ENCODE assay signal across 12 cellular contexts in the genomic region with DNA sequence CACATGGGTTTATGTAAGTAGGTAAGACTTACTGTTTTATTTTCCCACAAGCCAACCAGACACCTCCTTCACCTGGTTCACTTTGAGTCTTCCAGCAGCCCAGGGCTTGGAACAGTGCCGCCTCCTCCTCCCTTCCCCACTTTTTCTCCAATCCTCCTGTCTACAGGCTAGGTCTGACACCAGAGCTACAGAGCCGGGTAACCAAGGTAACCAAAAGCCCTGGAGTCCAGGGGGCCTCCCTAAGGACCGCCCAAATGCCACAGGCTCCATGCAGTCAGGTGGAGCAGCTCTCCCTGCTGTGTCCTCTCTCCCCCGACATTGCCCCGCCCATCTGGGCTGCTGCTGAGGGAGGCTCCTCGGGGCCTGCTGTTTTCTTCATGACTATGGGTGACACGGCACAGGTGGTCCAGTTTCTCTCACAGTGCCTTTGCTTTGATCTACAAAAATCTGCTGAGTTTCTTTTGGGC.
DNase-seq lines count a peak whose midpoint lies in the region; ATAC-seq, FAIRE-seq and TF ChIP-seq lines count a peak whose summit lies in the region.
"Had no signal": no experiment of that assay in that cellular context is flagged by ENCODE, and none has a peak within 500 bp of the region (broad histone marks: within the 10 kb centered on the region; RNA-seq: fewer than 3 reads in every experiment).

No MANE protein-coding gene starts in this region.

- no peak for TF ChIP-seq POLR2A in vagina (IDR thresholded peaks at IDR 0.05)

- no peaks in the 10 kb centered on the region for H3K9me3 Mint-ChIP-seq in activated T-cell treated with anti-CD3 and anti-CD28 coated beads, Interleukin-2, amount 50 U/mL, for 24 hours

- H3K27me3 ChIP-seq in DND-41 (ENCODE audit: insufficient read depth, low read length, poor library complexity), result no peaks in the 10 kb centered on the region
- no peaks in the 10 kb centered on the region for H3K27me3 ChIP-seq in WERI-Rb-1 (ENCODE audit: insufficient read depth, low read depth, severe bottlenecking)
- no peaks in the 10 kb centered on the region for H3K27me3 ChIP-seq in vagina

- no peaks in the 10 kb centered on the region for H3K79me2 ChIP-seq in DND-41 (ENCODE audit: insufficient read depth, low read length)

- H2AFZ ChIP-seq in DND-41 (ENCODE audit: low read depth, low read length), result no peak overlapping the region

- H3K4me2 ChIP-seq in DND-41 (ENCODE audit: insufficient read depth, low read length), result no peak overlapping the region

- H3K27ac Mint-ChIP-seq in activated T-cell treated with anti-CD3 and anti-CD28 coated beads, Interleukin-2, amount 50 U/mL, for 24 hours, result no peak overlapping the region
- H3K27ac Mint-ChIP-seq: CD14-positive monocyte had no signal

- H3K4me3 ChIP-seq in DND-41 (ENCODE audit: low read depth in 1 of 2, low read length in 2 of 2) (no peak overlapping the region), WERI-Rb-1 (ENCODE audit: low read depth, low read length) (no peak overlapping the region), vagina (no peak overlapping the region)

- no peaks in the 10 kb centered on the region for H3K36me3 ChIP-seq in DND-41 (ENCODE audit: insufficient read depth, low read length)
- no peaks in the 10 kb centered on the region for H3K36me3 ChIP-seq in WERI-Rb-1
- H3K36me3 ChIP-seq in vagina, result no peaks in the 10 kb centered on the region

- H3K36me3 Mint-ChIP-seq in activated T-cell treated with anti-CD3 and anti-CD28 coated beads, Interleukin-2, amount 50 U/mL, for 24 hours (ENCODE audit: low read depth), result no peaks in the 10 kb centered on the region
- H3K36me3 Mint-ChIP-seq: CD14-positive monocyte had no signal

- intact Hi-C loops in vagina (cut with DNase I), result no loop called here

- no peaks in the 10 kb centered on the region for H4K20me1 ChIP-seq in DND-41 (ENCODE audit: insufficient read depth, low read length)

- no peak overlapping the region for H3K4me3 Mint-ChIP-seq in activated T-cell treated with anti-CD3 and anti-CD28 coated beads, Interleukin-2, amount 50 U/mL, for 24 hours
- H3K4me3 Mint-ChIP-seq: CD14-positive monocyte had no signal

- DNase-seq in DND-41 (peak; percentile 52), NCI-H1105 treated with DMSO at 0.1 percent for 48 hours (lab: John Stamatoyannopoulos, UW) (peak; percentile 19), WERI-Rb-1 (peak; percentile 87), left kidney (ENCODE audit: low read depth, low spot score) (peak; percentile 99), vagina (ENCODE audit: extremely low spot score in 2 of 2) (no peak), D721Med (ENCODE audit: insufficient read length, low spot score) (no peak)
- no peak for DNase-seq in activated T-cell treated with anti-CD3 and anti-CD28 coated beads, Interleukin-2, amount 50 U/mL, for 24 hours
- DNase-seq: activated T-cell treated with anti-CD3 and anti-CD28 coated beads for 4 hours, small intestine had no signal

- peak; percentile 72 for ATAC-seq in DND-41 (ENCODE audit: insufficient read depth, low read depth)
- ATAC-seq in GM19328 (IDR thresholded peaks at IDR 0.05; ENCODE audit: unreplicated experiment), result no peak

- H3K27ac ChIP-seq in DND-41 (ENCODE audit: low read length), result no peak overlapping the region
- H3K27ac ChIP-seq in WERI-Rb-1, result peak overlapping the region; percentile 93
- no peak overlapping the region for H3K27ac ChIP-seq in vagina

- H3K9me3 ChIP-seq in DND-41 (ENCODE audit: insufficient read depth, low read length, severe bottlenecking) (no peaks in the 10 kb centered on the region), WERI-Rb-1 (ENCODE audit: severe bottlenecking) (no peaks in the 10 kb centered on the region), vagina (no peaks in the 10 kb centered on the region)

- H3K9ac ChIP-seq in DND-41 (ENCODE audit: low read depth, low read length), result no peak overlapping the region

- H3K27me3 Mint-ChIP-seq in activated T-cell treated with anti-CD3 and anti-CD28 coated beads, Interleukin-2, amount 50 U/mL, for 24 hours, result no peaks in the 10 kb centered on the region

- H3K4me1 ChIP-seq in DND-41 (ENCODE audit: insufficient read depth, low read length) (peaks cover 10% of the 10 kb centered on the region), vagina (no peaks in the 10 kb centered on the region)

- H3K4me1 Mint-ChIP-seq in activated T-cell treated with anti-CD3 and anti-CD28 coated beads, Interleukin-2, amount 50 U/mL, for 24 hours (ENCODE audit: low read depth), result no peaks in the 10 kb centered on the region
- H3K4me1 Mint-ChIP-seq: CD14-positive monocyte had no signal

- TF ChIP-seq CTCF in DND-41 (IDR thresholded peaks at IDR 0.05; ENCODE audit: borderline replicate concordance, extremely low read depth, low read length, poor library complexity, severe bottlenecking) (no peak), WERI-Rb-1 (IDR thresholded peaks at IDR 0.05; ENCODE audit: low read depth, low read length) (no peak), vagina (IDR thresholded peaks at IDR 0.05) (no peak), D721Med (IDR thresholded peaks at IDR 0.05; ENCODE audit: insufficient read depth, missing control alignments) (no peak)

- no peak for FAIRE-seq in D721Med (lab: Jason Lieb, UNC)
- FAIRE-seq: endothelial cell of umbilical vein, small intestine had no signal

Comparison
In these comparisons a context has a peak if more than half of its experiments do, and no peak if none do; other contexts are left out.
1. DNase-seq: peak in DND-41 (single experiment), NCI-H1105 treated with DMSO at 0.1 percent for 48 hours (single experiment), WERI-Rb-1 (single experiment) and left kidney (single experiment); none in vagina (0 of 2), activated T-cell treated with anti-CD3 and anti-CD28 coated beads, Interleukin-2, amount 50 U/mL, for 24 hours (single experiment) and D721Med (single experiment).